Comparison of ENCODE assay signal across 8 cellular contexts in genomic region chr17:69326302-69327059, GRCh38. TPM values are rescaled to one million over a fixed set of nuclear protein-coding genes. Genes with fewer than 3 reads are reported as not detected.
DNase-seq lines count a peak whose midpoint lies in the region; ATAC-seq and TF ChIP-seq lines count a peak whose summit lies in the region.

No MANE protein-coding gene starts in this region.

- H3K4me3 Mint-ChIP-seq in activated naive CD4-positive, alpha-beta T cell treated with anti-CD3 and anti-CD28 coated beads, Interleukin-2, amount 50 U/mL, for 24 hours, result peak overlapping the region; percentile 94

- H3K4me3 ChIP-seq in HL-60 (replicated peaks; ENCODE audit: insufficient read depth, low read length) (peak overlapping the region; percentile 70), heart right ventricle (peak overlapping the region; percentile 59 to 95 (median 78)), prostate gland (peak overlapping the region; percentile 62 to 86)

- H3K36me3 Mint-ChIP-seq in activated naive CD4-positive, alpha-beta T cell treated with anti-CD3 and anti-CD28 coated beads, Interleukin-2, amount 50 U/mL, for 24 hours, result peaks cover 2% of the 10 kb centered on the region

- no peak for TF ChIP-seq CTCF in C4-2B (conservative IDR thresholded peaks at IDR 0.05)
- TF ChIP-seq CTCF in HL-60 (IDR thresholded peaks at IDR 0.05; ENCODE audit: insufficient read depth, low read length), result no peak
- TF ChIP-seq CTCF in heart right ventricle (IDR thresholded peaks at IDR 0.05), result no peak
- no peak for TF ChIP-seq CTCF in prostate gland (IDR thresholded peaks at IDR 0.05)

- peak in 1 of 2 experiments; percentile 2 for DNase-seq in HL-60 (ENCODE audit: low read depth in 1 of 2, low spot score in 1 of 2)
- DNase-seq in heart right ventricle, result no peak
- peak; percentile 20 for DNase-seq in prostate gland (ENCODE audit: low spot score)
- no peak for DNase-seq in NOMO-1 (lab: John Stamatoyannopoulos, UW; ENCODE audit: unreplicated experiment in 2 of 2)
- DNase-seq in activated gamma-delta T cell treated with Interleukin-2 at 50 U/mL for 16 hours, result no peak

- intact Hi-C loops in heart right ventricle (cut with DNase I) (loop anchor here in 1 of 10 donors (5.0 kb wide), 1 partner anchor 156 kb away; no protein-coding TSS in a partner anchor), prostate gland (cut with DNase I) (loop anchor here (5.0 kb wide), 2 partner anchors 86 to 196 kb away; partner anchors contain the start of gene MAP2K6)

- peaks cover 2% of the 10 kb centered on the region for H3K27me3 Mint-ChIP-seq in activated naive CD4-positive, alpha-beta T cell treated with anti-CD3 and anti-CD28 coated beads, Interleukin-2, amount 50 U/mL, for 24 hours

- ATAC-seq in GM18873 (IDR thresholded peaks at IDR 0.05; ENCODE audit: low FRiP score, unreplicated experiment) (peak; percentile 7), heart right ventricle (peak; percentile 3 to 46 (median 28))

- no peaks in the 10 kb centered on the region for H3K9me3 ChIP-seq in heart right ventricle
- H3K9me3 ChIP-seq in prostate gland, result no peaks in the 10 kb centered on the region

- H3K36me3 ChIP-seq in heart right ventricle (no peaks in the 10 kb centered on the region), prostate gland (no peaks in the 10 kb centered on the region)

- peak overlapping the region; percentile 97 for H3K27ac Mint-ChIP-seq in activated naive CD4-positive, alpha-beta T cell treated with anti-CD3 and anti-CD28 coated beads, Interleukin-2, amount 50 U/mL, for 24 hours

- H3K4me1 ChIP-seq in heart right ventricle (peaks cover 0 to 33% (median 12%) of the 10 kb centered on the region in 9 donors), prostate gland (replicated peaks) (no peaks in the 10 kb centered on the region)

- no peaks in the 10 kb centered on the region for H3K9me3 Mint-ChIP-seq in activated naive CD4-positive, alpha-beta T cell treated with anti-CD3 and anti-CD28 coated beads, Interleukin-2, amount 50 U/mL, for 24 hours

- H3K27me3 ChIP-seq in HL-60 (ENCODE audit: insufficient read depth, poor library complexity, severe bottlenecking) (no peaks in the 10 kb centered on the region), heart right ventricle (peaks cover 0 to 7% (median 0%) of the 10 kb centered on the region in 7 donors), prostate gland (replicated peaks; ENCODE audit: insufficient read depth) (no peaks in the 10 kb centered on the region)

- no peak for TF ChIP-seq POLR2A in prostate gland (IDR thresholded peaks at IDR 0.05)

- 1% methylated on average over 51 to 54 of the region's 54 CpGs for WGBS in heart right ventricle, 2 donors
- under 1% methylated on average over 54 of the region's 54 CpGs for WGBS in prostate gland

- H3K4me1 Mint-ChIP-seq in activated naive CD4-positive, alpha-beta T cell treated with anti-CD3 and anti-CD28 coated beads, Interleukin-2, amount 50 U/mL, for 24 hours, result peaks cover 45% of the 10 kb centered on the region

- H3K27ac ChIP-seq in C4-2B (peak overlapping the region; percentile 69), HL-60 (replicated peaks) (peak overlapping the region; percentile 56), heart right ventricle (peak overlapping the region; percentile 57 to 90 (median 86)), prostate gland (peak overlapping the region; percentile 92 to 99)

RNA-seq across cellular contexts. Expression of gene ABCA5, which starts 0.5 kb away (rescaled TPM):
- total RNA-seq in heart right ventricle (10 to 100 TPM; 16.2 to 26.6 (median 19.3) TPM), prostate gland (10 to 100 TPM; 31.0 to 31.3 TPM)
- 10 to 100 TPM in 1 of 2 donors, 1 to 10 TPM in 1; 6.9 to 46.7 TPM for polyA plus RNA-seq in heart right ventricle
